ENCODE assay signal across 1 cellular context in genomic region chr22:22877523-22878210, GRCh38.
TF ChIP-seq lines count a peak whose summit lies in the region.

No MANE protein-coding gene starts in this region.

TF ChIP-seq in H1, 55 proteins besides CTCF, POLR2A, EP300 and RAD21:
- TF ChIP-seq ATF2 (IDR thresholded peaks at IDR 0.05; ENCODE audit: low read length) (no peak), TAF1 (IDR thresholded peaks at IDR 0.05; ENCODE audit: low read depth, low read length) (no peak), CTBP2 (IDR thresholded peaks at IDR 0.05; ENCODE audit: borderline replicate concordance, insufficient read depth, insufficient read length, low read length) (no peak)
TF ChIP-seq in H1: peak in this region for 0.
